ENCODE assay signal across 36 cellular contexts in the genomic region with DNA sequence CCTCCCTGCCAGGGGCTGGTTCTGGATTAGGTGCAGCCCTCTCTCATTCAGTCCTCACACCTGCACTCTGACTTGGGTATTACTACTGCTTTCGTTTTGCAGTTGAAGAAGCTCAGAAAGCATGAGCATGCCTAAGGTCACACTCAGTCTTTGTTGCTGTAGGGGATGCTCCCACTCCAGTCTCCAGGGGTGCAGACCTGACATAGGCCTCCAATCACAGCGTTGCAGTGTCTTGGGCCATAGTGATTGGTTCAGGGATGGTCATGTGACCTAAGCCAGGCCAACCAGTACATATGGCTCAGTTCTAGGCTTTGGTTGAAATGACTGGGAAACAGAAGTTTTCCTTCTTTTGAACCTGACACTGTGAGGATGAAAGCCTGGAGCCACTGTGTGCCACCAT.
"Had no signal": no experiment of that assay in that cellular context is flagged by ENCODE, and none has a peak within 500 bp of the region (broad histone marks: within the 10 kb centered on the region; RNA-seq: fewer than 3 reads in every experiment).

No MANE protein-coding gene starts in this region.

- DNase-seq: activated CD4-positive, alpha-beta memory T cell treated with anti-CD3 and anti-CD28 coated beads for 36 hours; activated CD4-positive, alpha-beta T cell treated with anti-CD3 and anti-CD28 coated beads for 48 hours; activated CD8-positive, alpha-beta memory T cell treated with anti-CD3 and anti-CD28 coated beads, Interleukin-2, amount 50 U/mL, for 4 hours; activated gamma-delta T cell; activated naive CD4-positive, alpha-beta T cell treated with anti-CD3 and anti-CD28 coated beads, Interleukin-2, amount 10 ng/mL, durations not matched to agents 7 days and 5 days; activated naive CD8-positive, alpha-beta T cell treated with anti-CD3 and anti-CD28 coated beads, Interleukin-2, amount 10 ng/mL, durations not matched to agents 7 days and 5 days; activated T-cell treated with anti-CD3 and anti-CD28 coated beads, Interleukin-2, amount 50 U/mL, for 1 hour; cerebellar nuclear complex; dorsolateral prefrontal cortex; effector memory CD4-positive, alpha-beta T cell; erythroblast; gastrocnemius medialis; glutamatergic neuron; islet precursor cell; left ventricle myocardium superior; naive B cell; nucleus accumbens; psoas muscle; stimulated activated CD4-positive, alpha-beta T cell treated with anti-CD3 and anti-CD28 coated beads, Interleukin-1b, Interleukin-23, amount 100 ng/mL, for 48 hours; stimulated activated CD4-positive, alpha-beta T cell treated with anti-CD3 and anti-CD28 coated beads, Interleukin-4, amount 100 ng/mL, for 4 hours; stimulated activated CD8-positive, alpha-beta memory T cell treated with anti-CD3 and anti-CD28 coated beads, Interleukin-4, amount 100 ng/mL, for 48 hours; stimulated activated naive CD8-positive, alpha-beta T cell treated with anti-CD3 and anti-CD28 coated beads, Interleukin-15, amount 100 ng/mL, for 72 hours; substantia nigra; T-helper 9 cell; uterus had no signal

- H3K36me3 Mint-ChIP-seq: activated CD4-positive, alpha-beta memory T cell treated with anti-CD3 and anti-CD28 coated beads for 36 hours; activated naive CD4-positive, alpha-beta T cell treated with anti-CD3 and anti-CD28 coated beads, Interleukin-2, amount 10 ng/mL, durations not matched to agents 7 days and 5 days; activated naive CD8-positive, alpha-beta T cell treated with anti-CD3 and anti-CD28 coated beads, Interleukin-2, amount 10 ng/mL, durations not matched to agents 7 days and 5 days; mesothelial cell of epicardium; stimulated activated memory B cell treated with anti-CD40 and anti-IgM and Interleukin-4, amounts not matched to agents 10 μg/mL and 1 μg/mL and 100 μg/mL, for 72 hours; type B pancreatic cell had no signal

- H3K36me3 ChIP-seq: ascending aorta, cardiac muscle cell, gastrocnemius medialis, uterus had no signal

- H3K9me3 Mint-ChIP-seq: activated CD4-positive, alpha-beta memory T cell treated with anti-CD3 and anti-CD28 coated beads for 36 hours; activated naive CD4-positive, alpha-beta T cell treated with anti-CD3 and anti-CD28 coated beads, Interleukin-2, amount 10 ng/mL, durations not matched to agents 7 days and 5 days; activated naive CD8-positive, alpha-beta T cell treated with anti-CD3 and anti-CD28 coated beads, Interleukin-2, amount 10 ng/mL, durations not matched to agents 7 days and 5 days; stimulated activated naive CD8-positive, alpha-beta T cell treated with anti-CD3 and anti-CD28 coated beads, Interleukin-15, amount 100 ng/mL, for 72 hours; type B pancreatic cell had no signal

- H3K4me3 Mint-ChIP-seq: activated CD4-positive, alpha-beta memory T cell treated with anti-CD3 and anti-CD28 coated beads for 36 hours; activated naive CD4-positive, alpha-beta T cell treated with anti-CD3 and anti-CD28 coated beads, Interleukin-2, amount 10 ng/mL, durations not matched to agents 7 days and 5 days; activated naive CD8-positive, alpha-beta T cell treated with anti-CD3 and anti-CD28 coated beads, Interleukin-2, amount 10 ng/mL, durations not matched to agents 7 days and 5 days; brain; mesothelial cell of epicardium; naive B cell; stimulated activated memory B cell treated with anti-CD40 and anti-IgM and Interleukin-4, amounts not matched to agents 10 μg/mL and 1 μg/mL and 100 μg/mL, for 72 hours; stimulated activated naive CD8-positive, alpha-beta T cell treated with anti-CD3 and anti-CD28 coated beads, Interleukin-15, amount 100 ng/mL, for 72 hours; type B pancreatic cell had no signal

- H2AFZ ChIP-seq: parathyroid adenoma had no signal

- H3K4me2 ChIP-seq: smooth muscle cell had no signal

- H3K79me2 ChIP-seq: parathyroid adenoma had no signal

- H3K9ac ChIP-seq: parathyroid adenoma had no signal

- H3K9me3 ChIP-seq: ascending aorta, gastrocnemius medialis, psoas muscle, uterus had no signal

- ATAC-seq: activated CD4-positive, CD25-positive, alpha-beta regulatory T cell treated with anti-CD3 and anti-CD28 coated beads, Interleukin-2, amount 50 U/mL, for 24 hours; gastrocnemius medialis; left ventricle myocardium superior; psoas muscle; stimulated activated memory B cell treated with anti-CD40 and anti-IgM and Interleukin-4, amounts not matched to agents 10 μg/mL and 1 μg/mL and 100 μg/mL, for 72 hours; stimulated activated naive CD8-positive, alpha-beta T cell treated with anti-CD3 and anti-CD28 coated beads, Interleukin-15, amount 100 ng/mL, for 72 hours had no signal

- H3K27ac ChIP-seq: ascending aorta, cardiac muscle cell, dorsolateral prefrontal cortex, parathyroid adenoma, psoas muscle, VCaP had no signal

- H3K4me3 ChIP-seq: ascending aorta, cardiac muscle cell, coronary artery, dorsolateral prefrontal cortex, gastrocnemius medialis, psoas muscle, smooth muscle cell, uterus had no signal

- H3K4me1 Mint-ChIP-seq: activated naive CD4-positive, alpha-beta T cell treated with anti-CD3 and anti-CD28 coated beads, Interleukin-2, amount 10 ng/mL, durations not matched to agents 7 days and 5 days; activated naive CD8-positive, alpha-beta T cell treated with anti-CD3 and anti-CD28 coated beads, Interleukin-2, amount 10 ng/mL, durations not matched to agents 7 days and 5 days; naive B cell; stimulated activated memory B cell treated with anti-CD40 and anti-IgM and Interleukin-4, amounts not matched to agents 10 μg/mL and 1 μg/mL and 100 μg/mL, for 72 hours had no signal

- H3K4me1 ChIP-seq: parathyroid adenoma had no signal

- H3K27me3 ChIP-seq: ascending aorta, cardiac muscle cell, dorsolateral prefrontal cortex, gastrocnemius medialis, uterus had no signal

- H3K27ac Mint-ChIP-seq: activated CD4-positive, alpha-beta memory T cell treated with anti-CD3 and anti-CD28 coated beads for 36 hours; activated naive CD4-positive, alpha-beta T cell treated with anti-CD3 and anti-CD28 coated beads, Interleukin-2, amount 10 ng/mL, durations not matched to agents 7 days and 5 days; activated naive CD8-positive, alpha-beta T cell treated with anti-CD3 and anti-CD28 coated beads, Interleukin-2, amount 10 ng/mL, durations not matched to agents 7 days and 5 days; brain; mesothelial cell of epicardium; naive B cell; stimulated activated memory B cell treated with anti-CD40 and anti-IgM and Interleukin-4, amounts not matched to agents 10 μg/mL and 1 μg/mL and 100 μg/mL, for 72 hours; stimulated activated naive CD8-positive, alpha-beta T cell treated with anti-CD3 and anti-CD28 coated beads, Interleukin-15, amount 100 ng/mL, for 72 hours; type B pancreatic cell had no signal

- H3K27me3 Mint-ChIP-seq: type B pancreatic cell had no signal
